Comparison of ENCODE assay signal across 19 cellular contexts in the genomic region with DNA sequence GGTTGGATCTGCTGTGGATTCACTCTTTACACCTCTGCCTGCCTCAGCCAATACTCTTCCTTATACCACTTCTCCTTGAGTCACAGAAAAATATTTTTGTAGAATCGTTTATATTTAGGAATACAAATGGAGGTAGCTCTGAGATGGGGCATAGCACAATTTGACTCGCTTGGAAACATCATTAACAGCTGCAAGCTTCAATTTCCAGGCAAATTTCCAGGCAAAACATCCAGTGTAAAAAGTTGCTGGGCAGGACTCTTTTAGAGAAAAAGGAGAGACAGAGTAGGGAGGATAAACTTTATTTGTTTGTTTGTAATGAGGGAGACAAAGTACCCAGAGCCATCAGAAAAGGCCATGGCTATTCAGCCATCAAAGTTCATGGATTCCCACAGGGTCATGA.
DNase-seq lines count a peak whose midpoint lies in the region; ATAC-seq and TF ChIP-seq lines count a peak whose summit lies in the region.
"Had no signal": no experiment of that assay in that cellular context is flagged by ENCODE, and none has a peak within 500 bp of the region (broad histone marks: within the 10 kb centered on the region; RNA-seq: fewer than 3 reads in every experiment).

No MANE protein-coding gene starts in this region.

- TF ChIP-seq CTCF in astrocyte of the cerebellum (IDR thresholded peaks at IDR 0.05; ENCODE audit: low read depth, low read length, missing control alignments) (no peak), omental fat pad (IDR thresholded peaks at IDR 0.05) (no peak)

- no peaks in the 10 kb centered on the region for H3K36me3 ChIP-seq in neuron (ENCODE audit: insufficient read depth, low read length)
- H3K36me3 ChIP-seq in aorta (ENCODE audit: control insufficient read depth in 1 of 2, insufficient read depth in 2 of 2, low read length in 1 of 2): no peaks in the 10 kb centered on the region
- H3K36me3 ChIP-seq: BLaER1 had no signal

- H3K9me3 ChIP-seq in neuron (ENCODE audit: low read length): peaks cover 4% of the 10 kb centered on the region
- no peaks in the 10 kb centered on the region for H3K9me3 ChIP-seq in aorta (ENCODE audit: control insufficient read depth, low read length)

- in situ Hi-C loops in astrocyte of the cerebellum (cut with HindIII; ENCODE audit: low sequenced_read_pairs): no loop called here

- peak; percentile 67 for DNase-seq in LHCN-M2 (ENCODE audit: low read depth)
- DNase-seq in astrocyte of the cerebellum (ENCODE audit: low read depth): peak; percentile 5
- peak; percentile 72 for DNase-seq in myocyte (ENCODE audit: low read depth)
- DNase-seq in stimulated activated naive CD4-positive, alpha-beta T cell (lab: John Stamatoyannopoulos, UW): no peak
- DNase-seq in aorta: no peak
- DNase-seq in omental fat pad (ENCODE audit: low spot score): no peak
- DNase-seq: Caco-2; CD4-positive, CD25-positive, alpha-beta regulatory T cell; CD8-positive, alpha-beta T cell; DMS153; DND-41; GM23248; H7; HCEC 1CT had no signal

- 6 to 19% methylated on average over 2 of the region's 2 CpGs for WGBS in aorta, 2 donors

- no peaks in the 10 kb centered on the region for H3K27me3 ChIP-seq in neuron (ENCODE audit: insufficient read depth, low read length)
- no peaks in the 10 kb centered on the region for H3K27me3 ChIP-seq in aorta (ENCODE audit: control insufficient read depth in 1 of 2, insufficient read depth in 2 of 2, low read length in 1 of 2)
- H3K27me3 ChIP-seq: BLaER1 had no signal

- peaks cover 9% of the 10 kb centered on the region for H3K4me1 ChIP-seq in neuron (ENCODE audit: insufficient read depth, low read length)
- no peaks in the 10 kb centered on the region for H3K4me1 ChIP-seq in aorta (ENCODE audit: control insufficient read depth in 1 of 2, insufficient read depth in 2 of 2, low read length in 2 of 2)
- H3K4me1 ChIP-seq: Caco-2 had no signal

- no peak for ATAC-seq in aorta (ENCODE audit: low FRiP score)
- ATAC-seq in omental fat pad (ENCODE audit: low FRiP score): no peak
- ATAC-seq in GM18873 (IDR thresholded peaks at IDR 0.05; ENCODE audit: low FRiP score, unreplicated experiment): no peak
- ATAC-seq: CD8-positive, alpha-beta T cell had no signal

- H3K4me3 ChIP-seq in astrocyte of the cerebellum (ENCODE audit: low read depth, low read length): no peak overlapping the region
- no peak overlapping the region for H3K4me3 ChIP-seq in neuron (ENCODE audit: low read length)
- no peak overlapping the region for H3K4me3 ChIP-seq in aorta (ENCODE audit: low read length in 2 of 2)
- H3K4me3 ChIP-seq: BLaER1, GM23248 had no signal

- no peak overlapping the region for H3K27ac ChIP-seq in aorta (ENCODE audit: low read depth in 1 of 2, low read length in 2 of 2)
- H3K27ac ChIP-seq: 22Rv1, BLaER1, C4-2B, GM23248 had no signal

- H2AFZ ChIP-seq in neuron (ENCODE audit: low read depth, low read length): peak overlapping the region; percentile 37
- H2AFZ ChIP-seq: GM23248 had no signal

- intact Hi-C loops in aorta (cut with DNase I): no loop called here

Comparison
In these comparisons a context has a peak if more than half of its experiments do, and no peak if none do; other contexts are left out.
1. DNase-seq: peak in LHCN-M2 (single experiment), astrocyte of the cerebellum (single experiment) and myocyte (single experiment); none in stimulated activated naive CD4-positive, alpha-beta T cell (0 of 6), aorta (0 of 2) and omental fat pad (single experiment).